8 cellular contexts compared by ENCODE assay signal in the genomic region with DNA sequence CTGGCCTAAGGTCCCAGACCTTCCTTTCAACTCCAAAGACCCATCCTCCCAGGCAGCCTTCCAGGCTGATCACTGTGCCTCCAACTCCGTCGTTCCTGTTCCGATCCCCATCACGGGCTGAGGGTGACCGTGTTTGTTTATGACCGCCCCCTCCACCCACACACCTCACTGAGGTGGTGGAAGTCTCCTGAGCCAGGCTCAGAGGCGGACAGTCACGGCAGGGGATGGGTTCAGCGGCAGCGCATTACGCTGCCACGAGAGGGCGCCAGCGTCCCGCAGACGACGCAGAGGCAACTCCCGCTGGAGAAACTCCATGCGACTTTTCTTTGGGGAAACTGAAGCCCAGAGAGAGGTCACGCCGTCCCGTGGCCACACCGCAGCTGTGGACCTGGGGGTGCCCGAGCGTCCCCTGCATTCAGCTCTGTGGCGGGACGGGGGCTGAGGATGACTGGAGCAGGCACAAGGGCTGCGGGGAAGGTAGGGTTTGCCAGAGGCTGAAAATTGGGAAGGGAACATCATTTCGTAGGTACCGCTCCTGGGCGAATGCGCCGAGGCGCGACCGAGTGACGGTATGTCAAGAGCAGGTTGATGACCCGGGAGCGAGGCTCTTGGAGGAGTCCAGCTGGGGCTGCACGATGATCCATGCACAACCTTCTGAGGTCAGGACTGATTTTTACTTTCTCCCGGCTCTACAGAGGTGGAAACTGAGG. TPM values are rescaled to one million over a fixed set of nuclear protein-coding genes. Genes with fewer than 3 reads are reported as not detected.
DNase-seq lines count a peak whose midpoint lies in the region; ATAC-seq and TF ChIP-seq lines count a peak whose summit lies in the region.

No MANE protein-coding gene starts in this region.

- H3K27me3 Mint-ChIP-seq in H9 (ENCODE audit: low read depth) (peaks cover 10% of the 10 kb centered on the region), immature natural killer cell (ENCODE audit: low read depth in 3 of 3) (peaks cover 5 to 20% (median 17%) of the 10 kb centered on the region in 3 donors)

- H3K27ac Mint-ChIP-seq in H9 (peak overlapping the region in 2 of 3 experiments; percentile 49 to 96; a peak in 2 of 7 replicates), immature natural killer cell (peak overlapping the region; percentile 81 to 99 (median 96))

- H3K9ac ChIP-seq in H9 (ENCODE audit: extremely low read depth, insufficient read length, low read length) = peak overlapping the region; percentile 25
- H3K9ac ChIP-seq in mammary epithelial cell (ENCODE audit: insufficient read depth, low read length) = no peak overlapping the region
- peak overlapping the region; percentile 16 for H3K9ac ChIP-seq in smooth muscle cell (ENCODE audit: low read depth)

- WGBS in H9 (ENCODE audit: extremely low coverage, insufficient read length, low lambda C conversion rate) = no CpG with 5 or more reads among the region's 41 CpGs
- 4% methylated on average over 26 of the region's 41 CpGs for WGBS in mammary epithelial cell (ENCODE audit: low coverage, missing lambda C conversion rate)
- WGBS in smooth muscle cell (ENCODE audit: low lambda C conversion rate) = 4% methylated on average over 41 of the region's 41 CpGs

- H3K4me1 ChIP-seq in H9 (ENCODE audit: insufficient read depth, low read length) = no peaks in the 10 kb centered on the region
- peaks cover 12% of the 10 kb centered on the region for H3K4me1 ChIP-seq in mammary epithelial cell (ENCODE audit: insufficient read depth, low read length)
- no peaks in the 10 kb centered on the region for H3K4me1 ChIP-seq in smooth muscle cell (ENCODE audit: low read depth)

- no peak overlapping the region for H2BK5ac ChIP-seq in H9 (ENCODE audit: insufficient read length, low read length)

- H3K79me2 ChIP-seq in H9 (ENCODE audit: insufficient read depth, low read length) (no peaks in the 10 kb centered on the region), mammary epithelial cell (ENCODE audit: insufficient read depth, low read length) (peaks cover 7% of the 10 kb centered on the region), smooth muscle cell (ENCODE audit: low read depth) (no peaks in the 10 kb centered on the region)

- no peak overlapping the region for H3K23ac ChIP-seq in H9 (ENCODE audit: insufficient read length, low read depth, low read length)

- BruUV-seq in mammary epithelial cell (replicated peaks; lab: Mats Ljungman, UMichigan) = no TSS peak

- peak; percentile 100 for TF ChIP-seq CTCF in H9 (conservative IDR thresholded peaks at IDR 0.05)
- peak; percentile 97 for TF ChIP-seq CTCF in WERI-Rb-1 (IDR thresholded peaks at IDR 0.05; ENCODE audit: low read depth, low read length)
- peak; percentile 95 to 98 for TF ChIP-seq CTCF in mammary epithelial cell (conservative IDR thresholded peaks at IDR 0.05 in 1 of 2, IDR thresholded peaks at IDR 0.05 in 1 of 2; ENCODE audit: extremely low read depth in 1 of 2, insufficient read depth in 1 of 2, low read depth in 1 of 2, low read length in 2 of 2)
- TF ChIP-seq CTCF in smooth muscle cell (IDR thresholded peaks at IDR 0.05; ENCODE audit: borderline replicate concordance, insufficient read depth, poor library complexity, severe bottlenecking) = peak; percentile 99

- H3K4ac ChIP-seq in H9 (ENCODE audit: low read depth, low read length) = no peak overlapping the region

- no peak overlapping the region for H2BK15ac ChIP-seq in H9 (ENCODE audit: low read depth, low read length)

- H2AFZ ChIP-seq in H9 (ENCODE audit: low read length) = no peak overlapping the region
- H2AFZ ChIP-seq in mammary epithelial cell (ENCODE audit: low read depth, low read length) = peak overlapping the region; percentile 82
- H2AFZ ChIP-seq in smooth muscle cell (ENCODE audit: low read depth) = peak overlapping the region; percentile 75

- peaks cover 10% of the 10 kb centered on the region for H3K23me2 ChIP-seq in H9 (ENCODE audit: insufficient read length, low read depth, low read length, poor library complexity, severe bottlenecking)

- H3K27me3 ChIP-seq in H9 (ENCODE audit: insufficient read depth, low read length) = no peaks in the 10 kb centered on the region; the same call in 1 of the 2 replicates
- no peaks in the 10 kb centered on the region for H3K27me3 ChIP-seq in WERI-Rb-1 (ENCODE audit: insufficient read depth, low read depth, severe bottlenecking)
- no peaks in the 10 kb centered on the region for H3K27me3 ChIP-seq in mammary epithelial cell (ENCODE audit: insufficient read depth, low read length)
- no peaks in the 10 kb centered on the region for H3K27me3 ChIP-seq in smooth muscle cell (ENCODE audit: low read depth)

- H3F3A ChIP-seq in smooth muscle cell (ENCODE audit: low read depth) = no peaks in the 10 kb centered on the region

- H3K4me3 Mint-ChIP-seq in H9 (peak overlapping the region; percentile 78 to 96), immature natural killer cell (peak overlapping the region; percentile 89 to 91 (median 90))

- no peak overlapping the region for H2AK5ac ChIP-seq in H9 (ENCODE audit: insufficient read length, low read length)

- H2BK20ac ChIP-seq in H9 (ENCODE audit: low read depth, low read length, poor library complexity, severe bottlenecking) = no peak overlapping the region

- no peak overlapping the region for H3T11ph ChIP-seq in H9 (ENCODE audit: low read length)

- no peak overlapping the region for H4K8ac ChIP-seq in H9 (replicated peaks; ENCODE audit: insufficient read length, low read depth, low read length)

- in situ Hi-C loops in mammary epithelial cell (cut with MboI; ENCODE audit: low sequenced_read_pairs in 2 of 2) = loop anchor here in 1 of 2 donors (5.0 to 10.0 kb wide), 2 partner anchors 50 to 142 kb away; no protein-coding TSS in a partner anchor

- no peak overlapping the region for H4K5ac ChIP-seq in H9 (ENCODE audit: insufficient read length, low read depth, low read length)

- H3K9me3 Mint-ChIP-seq in H9 = peaks cover 3 to 6% of the 10 kb centered on the region in 2 experiments
- no peaks in the 10 kb centered on the region for H3K9me3 Mint-ChIP-seq in immature natural killer cell

- CTCF ChIA-PET in mammary epithelial cell (lab: Charles Lee; ENCODE audit: low non-redundant PET) = interaction anchor here (1.1 kb wide), 1 partner anchor 64 kb away, joined by 6 read pairs; no protein-coding TSS in a partner anchor

- ATAC-seq in HG02885 (IDR thresholded peaks at IDR 0.05; ENCODE audit: poor library complexity, unreplicated experiment) = no peak

- dilution Hi-C loops in mammary epithelial cell (cut with HindIII; ENCODE audit: low sequenced_read_pairs) = no loop called here

- no peaks in the 10 kb centered on the region for H3K9me3 ChIP-seq in H9 (ENCODE audit: control insufficient read depth, low read depth, low read length)
- H3K9me3 ChIP-seq in WERI-Rb-1 (ENCODE audit: severe bottlenecking) = peaks cover 6% of the 10 kb centered on the region
- no peaks in the 10 kb centered on the region for H3K9me3 ChIP-seq in mammary epithelial cell (replicated peaks; ENCODE audit: insufficient read depth, low read length)
- no peaks in the 10 kb centered on the region for H3K9me3 ChIP-seq in smooth muscle cell (replicated peaks; ENCODE audit: low read depth)

- peaks cover 35% of the 10 kb centered on the region for H3K36me3 ChIP-seq in WERI-Rb-1
- no peaks in the 10 kb centered on the region for H3K36me3 ChIP-seq in mammary epithelial cell (ENCODE audit: insufficient read depth, low read length)
- H3K36me3 ChIP-seq in smooth muscle cell (ENCODE audit: low read depth) = no peaks in the 10 kb centered on the region

- intact Hi-C loops in mammary epithelial cell (cut with micrococcal nuclease) = loop anchor here (1.0 to 5.0 kb wide), 5 partner anchors 51 to 403 kb away; no protein-coding TSS in a partner anchor

- no peak overlapping the region for H2BK12ac ChIP-seq in H9 (ENCODE audit: insufficient read length, low read depth, low read length)

- no peak overlapping the region for H4K91ac ChIP-seq in H9 (ENCODE audit: insufficient read length, low read depth, low read length)

- H2BK120ac ChIP-seq in H9 (ENCODE audit: low read depth, low read length, poor library complexity, severe bottlenecking) = no peak overlapping the region

- peak overlapping the region; percentile 25 for H3K18ac ChIP-seq in H9 (ENCODE audit: insufficient read length, low read depth, low read length)

- no peak overlapping the region for H3K56ac ChIP-seq in H9 (ENCODE audit: insufficient read length, low read depth, low read length)

- H4K20me1 ChIP-seq in H9 (ENCODE audit: control insufficient read depth, insufficient read depth, insufficient read length) (no peaks in the 10 kb centered on the region), mammary epithelial cell (ENCODE audit: insufficient read depth, low read length) (no peaks in the 10 kb centered on the region), smooth muscle cell (ENCODE audit: low read depth) (no peaks in the 10 kb centered on the region)

- peak overlapping the region; percentile 43 for H3K4me3 ChIP-seq in WERI-Rb-1 (ENCODE audit: low read depth, low read length)
- H3K4me3 ChIP-seq in mammary epithelial cell (replicated peaks in 1 of 3; ENCODE audit: insufficient read depth in 1 of 3, low read depth in 2 of 3, low read length in 3 of 3) = peak overlapping the region; percentile 23 to 43 (median 39)
- peak overlapping the region; percentile 58 for H3K4me3 ChIP-seq in smooth muscle cell

- no peaks in the 10 kb centered on the region for H3K79me1 ChIP-seq in H9 (ENCODE audit: insufficient read depth, low read depth, low read length, poor library complexity, severe bottlenecking)

- H3K14ac ChIP-seq in H9 (ENCODE audit: insufficient read depth, low read length) = no peak overlapping the region

- peak overlapping the region; percentile 87 for H3K4me2 ChIP-seq in H9 (ENCODE audit: insufficient read depth, insufficient read length, low read length)
- peak overlapping the region; percentile 97 for H3K4me2 ChIP-seq in mammary epithelial cell (ENCODE audit: insufficient read depth, low read depth, low read length)
- peak overlapping the region; percentile 88 for H3K4me2 ChIP-seq in smooth muscle cell

- peaks cover 4 to 9% of the 10 kb centered on the region in 2 experiments for H3K4me1 Mint-ChIP-seq in H9
- peaks cover 20 to 33% of the 10 kb centered on the region in 2 donors for H3K4me1 Mint-ChIP-seq in immature natural killer cell

- H3K27ac ChIP-seq in H9 (ENCODE audit: insufficient read length, low read depth, low read length) = no peak overlapping the region
- peak overlapping the region; percentile 17; the same call in 1 of the 2 replicates for H3K27ac ChIP-seq in WERI-Rb-1
- H3K27ac ChIP-seq in mammary epithelial cell (ENCODE audit: insufficient read depth, low read depth, low read length) = peak overlapping the region; percentile 9
- H3K27ac ChIP-seq in smooth muscle cell (ENCODE audit: low read depth) = peak overlapping the region; percentile 37

- DNase-seq in DMS79 (lab: John Stamatoyannopoulos, UW) = peak; percentile 19
- peak; percentile 87 for DNase-seq in H9
- peak; percentile 50 for DNase-seq in NCI-H146 (lab: John Stamatoyannopoulos, UW)
- DNase-seq in WERI-Rb-1 = peak; percentile 79
- DNase-seq in mammary epithelial cell = peak; percentile 69
- peak; percentile 77 to 79 (median 79) for DNase-seq in immature natural killer cell
- peak; percentile 72 for DNase-seq in smooth muscle cell (lab: John Stamatoyannopoulos, UW; ENCODE audit: unreplicated experiment)

- H3K36me3 Mint-ChIP-seq in H9 (ENCODE audit: insufficient read depth in 1 of 3, low read depth in 3 of 3) = peaks cover 2 to 15% (median 4%) of the 10 kb centered on the region in 3 experiments
- H3K36me3 Mint-ChIP-seq in immature natural killer cell = peaks cover 0 to 8% (median 0%) of the 10 kb centered on the region in 3 donors

RNA-seq across cellular contexts. Expression of a gene that starts 0.9 kb away (rescaled TPM):
- total RNA-seq in H9 (2021) (9.5 and 10.5 TPM in 2 replicates), mammary epithelial cell (1 to 10 TPM; 4.2 to 6.9 TPM), smooth muscle cell (3.5 and 4.4 TPM in 2 replicates)
- polyA plus RNA-seq in mammary epithelial cell (3.4 TPM), immature natural killer cell (10 to 100 TPM; 31.4 to 39.2 (median 38.6) TPM), smooth muscle cell (4.3 and 6.5 TPM in 2 replicates)
- polyA minus RNA-seq in mammary epithelial cell = not detected

RNA-seq across cellular contexts. Expression of a gene that starts 40.1 kb away (rescaled TPM):
- total RNA-seq in H9 (2021) = 8.4 and 9.2 TPM in 2 replicates
- total RNA-seq in mammary epithelial cell = under 1 TPM in 1 of 2 donors, not detected in 1; 0.24 TPM
- 0.05 TPM for polyA plus RNA-seq in mammary epithelial cell
- polyA minus RNA-seq in mammary epithelial cell = not detected
- not detected for polyA plus RNA-seq in immature natural killer cell
- 0.22 and 5.3 TPM in 2 replicates for total RNA-seq in smooth muscle cell
- 4.2 and 4.6 TPM in 2 replicates for polyA plus RNA-seq in smooth muscle cell

Comparison
In these comparisons a context has a peak if more than half of its experiments do, and no peak if none do; other contexts are left out.
1. DNase-seq: peak in every context shown above with its lines; median percentile 87 in H9; 79 in WERI-Rb-1; 79 in immature natural killer cell; 72 in smooth muscle cell; 69 in mammary epithelial cell; 50 in NCI-H146; 19 in DMS79.